13 cellular contexts compared by ENCODE assay signal in the genomic region with DNA sequence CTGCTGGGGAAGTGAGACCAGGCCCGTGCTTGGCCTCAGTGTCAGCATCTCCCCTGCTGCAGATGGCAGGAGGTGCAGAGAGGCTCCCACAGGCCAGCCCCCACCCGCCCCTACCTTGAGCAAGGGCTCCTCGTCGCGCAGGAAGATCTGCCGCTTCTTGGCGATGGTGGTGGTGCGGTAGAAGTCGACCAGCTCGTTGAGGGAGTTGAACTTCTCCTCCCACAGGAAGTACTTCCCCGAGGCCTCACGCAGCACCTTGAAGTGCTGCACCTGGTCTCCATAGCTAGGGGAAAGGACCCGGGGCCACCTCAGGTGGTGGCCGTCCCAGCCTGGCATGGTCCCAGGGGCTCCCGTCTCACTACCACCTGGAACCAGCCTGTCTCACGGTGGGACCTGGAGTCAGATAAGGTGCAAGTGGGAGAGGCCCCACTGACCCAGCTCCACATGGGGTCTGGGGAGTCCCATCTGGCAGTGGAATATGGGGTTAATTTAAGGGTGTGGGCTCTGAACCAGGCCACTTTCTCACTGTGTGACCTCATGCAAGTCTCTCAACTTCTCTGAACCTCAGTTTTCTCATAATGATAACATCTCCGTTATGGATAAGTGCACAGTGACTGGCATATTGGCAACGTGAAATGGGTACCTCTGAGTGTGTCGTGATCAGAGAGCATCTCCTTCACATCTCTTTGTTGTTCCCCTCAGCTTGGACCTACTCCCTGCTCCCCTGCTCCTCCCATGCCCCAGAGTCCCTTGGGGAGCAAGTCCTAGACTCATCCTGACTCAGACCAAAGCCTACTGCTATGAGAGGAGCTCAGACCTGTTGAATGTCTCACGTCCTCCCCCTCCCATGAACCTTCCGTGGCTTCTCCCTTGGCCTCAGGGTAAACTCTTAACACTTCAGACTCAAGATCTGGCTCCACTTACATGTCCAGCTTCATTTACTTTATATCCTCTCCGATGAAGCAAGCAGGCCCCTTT. TPM values are rescaled to one million over a fixed set of nuclear protein-coding genes. Genes with fewer than 3 reads are reported as not detected.
DNase-seq lines count a peak whose midpoint lies in the region; ATAC-seq and TF ChIP-seq lines count a peak whose summit lies in the region.
"Had no signal": no experiment of that assay in that cellular context is flagged by ENCODE, and none has a peak within 500 bp of the region (broad histone marks: within the 10 kb centered on the region; RNA-seq: fewer than 3 reads in every experiment).

No MANE protein-coding gene starts in this region.

- DNase-seq in EH (ENCODE audit: low read depth) (peak; percentile 69), OCI-LY7 (ENCODE audit: low spot score) (no peak), left lobe of liver (ENCODE audit: low spot score) (no peak), A673 (ENCODE audit: low spot score) (no peak), GM19238 (ENCODE audit: insufficient read length, low spot score) (no peak)
- no peak for DNase-seq in effector memory CD8-positive, alpha-beta T cell
- DNase-seq in natural killer cell treated with Interleukin-12 subunit alpha and Interleukin-12 subunit beta and Interleukin-15 and Interleukin-18, amount 100 ng/mL, for 72 hours (ENCODE audit: low spot score) = peak; percentile 55
- DNase-seq: HCEC 1CT, NCI-H345, SK-N-SH, stomach had no signal

- no peak overlapping the region for H3K4me3 Mint-ChIP-seq in effector memory CD8-positive, alpha-beta T cell
- no peak overlapping the region for H3K4me3 Mint-ChIP-seq in natural killer cell treated with Interleukin-12 subunit alpha and Interleukin-12 subunit beta and Interleukin-15 and Interleukin-18, amount 100 ng/mL, for 72 hours

- H3K27me3 ChIP-seq in A673 (replicated peaks; ENCODE audit: insufficient read depth, low read depth, low read length, poor library complexity) = no peaks in the 10 kb centered on the region
- H3K27me3 ChIP-seq: stomach had no signal

- POLR2A ChIA-PET in OCI-LY7 (lab: Charles Lee) (interaction anchor here (0.7 kb wide), 1 partner anchor 155 kb away, joined by 3 read pairs; no protein-coding TSS in a partner anchor), A673 (lab: Charles Lee; ENCODE audit: low non-redundant PET) (no interaction called here)

- H3K4me3 ChIP-seq in OCI-LY7 (ENCODE audit: low read depth, low read length, poor library complexity, severe bottlenecking) = no peak overlapping the region
- H3K4me3 ChIP-seq in A673 (ENCODE audit: low read depth, low read length, poor library complexity, severe bottlenecking) = no peak overlapping the region
- H3K4me3 ChIP-seq: stomach had no signal

- intact Hi-C loops in OCI-LY7 (cut with micrococcal nuclease; ENCODE audit: unreplicated experiment) (no loop called here), A673 (cut with micrococcal nuclease; ENCODE audit: unreplicated experiment) (no loop called here)

- H3K4me1 Mint-ChIP-seq in effector memory CD8-positive, alpha-beta T cell (ENCODE audit: low read depth in 2 of 2) = peaks cover 3 to 15% of the 10 kb centered on the region in 2 donors
- H3K4me1 Mint-ChIP-seq in natural killer cell treated with Interleukin-12 subunit alpha and Interleukin-12 subunit beta and Interleukin-15 and Interleukin-18, amount 100 ng/mL, for 72 hours (ENCODE audit: low read depth in 2 of 2) = peaks cover 0 to 3% of the 10 kb centered on the region in 2 donors

- H4K20me1 ChIP-seq in OCI-LY7 (ENCODE audit: insufficient read depth, low read length) = 0 out of 2 replicates have a peak, but pooled peaks cover 3% of the 10 kb centered on the region

- H3K27ac ChIP-seq in OCI-LY7 (ENCODE audit: low read depth, low read length, poor library complexity, severe bottlenecking) (peak overlapping the region; percentile 12), A673 (ENCODE audit: low read depth, low read length, poor library complexity, severe bottlenecking) (no peak overlapping the region)
- H3K27ac ChIP-seq: stomach had no signal

- peaks cover 27% of the 10 kb centered on the region for H3K4me1 ChIP-seq in OCI-LY7 (ENCODE audit: insufficient read depth, low read length, poor library complexity, severe bottlenecking)
- no peaks in the 10 kb centered on the region for H3K4me1 ChIP-seq in A673 (ENCODE audit: insufficient read depth, low read length, poor library complexity, severe bottlenecking)
- H3K4me1 ChIP-seq: stomach had no signal

- no peaks in the 10 kb centered on the region for H3K9me3 Mint-ChIP-seq in effector memory CD8-positive, alpha-beta T cell
- H3K9me3 Mint-ChIP-seq in natural killer cell treated with Interleukin-12 subunit alpha and Interleukin-12 subunit beta and Interleukin-15 and Interleukin-18, amount 100 ng/mL, for 72 hours = no peaks in the 10 kb centered on the region
- H3K9me3 Mint-ChIP-seq: activated T-helper 2 cell treated with anti-CD3 and anti-CD28 coated beads, Interferon-gamma antibody, Interleukin-2, Interleukin-4, amounts not matched to agents 10 μg/mL and 5 μg/mL and 100 μg/mL, durations not matched to agents 14 hours and 24 hours and 36 hours had no signal

- CTCF ChIA-PET in OCI-LY7 (lab: Charles Lee; ENCODE audit: unreplicated experiment) = no interaction called here
- CTCF ChIA-PET in A673 (lab: Charles Lee) = no interaction called here

- H2AFZ ChIP-seq in OCI-LY7 (ENCODE audit: low read length) = no peak overlapping the region

- no peak overlapping the region for H3K4me2 ChIP-seq in OCI-LY7 (ENCODE audit: low read length)
- H3K4me2 ChIP-seq: SK-N-SH had no signal

- no peak for TF ChIP-seq CTCF in OCI-LY7 (conservative IDR thresholded peaks at IDR 0.05; ENCODE audit: low read length)
- TF ChIP-seq CTCF in A673 (conservative IDR thresholded peaks at IDR 0.05; ENCODE audit: low read depth, low read length) = no peak

- no peaks in the 10 kb centered on the region for H3K9me2 ChIP-seq in OCI-LY7 (ENCODE audit: insufficient read depth, low read length)
- H3K9me2 ChIP-seq: SK-N-SH had no signal

- H3K79me2 ChIP-seq in OCI-LY7 (ENCODE audit: insufficient read depth, low read depth, low read length) = no peaks in the 10 kb centered on the region

- H3K9me3 ChIP-seq in OCI-LY7 (ENCODE audit: low read length) = no peaks in the 10 kb centered on the region
- no peaks in the 10 kb centered on the region for H3K9me3 ChIP-seq in A673 (ENCODE audit: low read depth, low read length, poor library complexity, severe bottlenecking)
- H3K9me3 ChIP-seq: SK-N-SH, stomach had no signal

- peak overlapping the region; percentile 47 to 82 for H3K27ac Mint-ChIP-seq in effector memory CD8-positive, alpha-beta T cell
- H3K27ac Mint-ChIP-seq in natural killer cell treated with Interleukin-12 subunit alpha and Interleukin-12 subunit beta and Interleukin-15 and Interleukin-18, amount 100 ng/mL, for 72 hours = no peak overlapping the region
- H3K27ac Mint-ChIP-seq: activated T-helper 2 cell treated with anti-CD3 and anti-CD28 coated beads, Interferon-gamma antibody, Interleukin-2, Interleukin-4, amounts not matched to agents 10 μg/mL and 5 μg/mL and 100 μg/mL, durations not matched to agents 14 hours and 24 hours and 36 hours had no signal

- BruUV-seq in OCI-LY7 (replicated peaks; lab: Mats Ljungman, UMichigan) = no TSS peak
- BruUV-seq in A673 (replicated peaks; lab: Mats Ljungman, UMichigan) = no TSS peak

- no peak for ATAC-seq in effector memory CD8-positive, alpha-beta T cell (replicated peaks)
- ATAC-seq in natural killer cell treated with Interleukin-12 subunit alpha and Interleukin-12 subunit beta and Interleukin-15 and Interleukin-18, amount 100 ng/mL, for 72 hours = no peak
- no peak for ATAC-seq in left lobe of liver
- ATAC-seq in HG03175 (IDR thresholded peaks at IDR 0.05; ENCODE audit: unreplicated experiment) = no peak

- H3K36me3 Mint-ChIP-seq in effector memory CD8-positive, alpha-beta T cell (ENCODE audit: insufficient read depth) = no peaks in the 10 kb centered on the region
- no peaks in the 10 kb centered on the region for H3K36me3 Mint-ChIP-seq in natural killer cell treated with Interleukin-12 subunit alpha and Interleukin-12 subunit beta and Interleukin-15 and Interleukin-18, amount 100 ng/mL, for 72 hours

- H3K36me3 ChIP-seq in OCI-LY7 (ENCODE audit: insufficient read depth, low read length) (peaks cover 53% of the 10 kb centered on the region), A673 (ENCODE audit: insufficient read depth, low read length, poor library complexity, severe bottlenecking) (no peaks in the 10 kb centered on the region)
- H3K36me3 ChIP-seq: stomach had no signal

- H3K27me3 Mint-ChIP-seq in effector memory CD8-positive, alpha-beta T cell = no peaks in the 10 kb centered on the region
- H3K27me3 Mint-ChIP-seq in natural killer cell treated with Interleukin-12 subunit alpha and Interleukin-12 subunit beta and Interleukin-15 and Interleukin-18, amount 100 ng/mL, for 72 hours = no peaks in the 10 kb centered on the region

RNA-seq across cellular contexts. Expression of a gene that starts 19.8 kb away (rescaled TPM):
- 5.0 and 15.3 TPM in 2 replicates for total RNA-seq in OCI-LY7 (2014; rRNA removed; shearing (Covaris generic))
- total RNA-seq in OCI-LY7 (2022) = 9.1 and 10.4 TPM in 2 replicates
- total RNA-seq in natural killer cell treated with Interleukin-12 subunit alpha and Interleukin-12 subunit beta and Interleukin-15 and Interleukin-18, amount 100 ng/mL, for 72 hours = 1 to 10 TPM; 1.4 to 2.6 TPM
- total RNA-seq in left lobe of liver = 11.7 TPM
- total RNA-seq in A673 (2021) = 9.6 and 12.4 TPM in 2 replicates

RNA-seq across cellular contexts. Expression of a gene that starts 22.4 kb away (rescaled TPM):
- total RNA-seq in OCI-LY7 (2014; rRNA removed; shearing (Covaris generic)) = 176 and 221 TPM in 2 replicates
- total RNA-seq in OCI-LY7 (2022) (125 and 154 TPM in 2 replicates), left lobe of liver (4.0 TPM), A673 (2021) (0.26 TPM in 1 of 2 replicates, not detected in the other)
- 10 to 100 TPM in 1 of 2 donors, 1 to 10 TPM in 1; 8.2 to 15.9 TPM for total RNA-seq in natural killer cell treated with Interleukin-12 subunit alpha and Interleukin-12 subunit beta and Interleukin-15 and Interleukin-18, amount 100 ng/mL, for 72 hours

Comparison
In these comparisons a context has a peak if more than half of its experiments do, and no peak if none do; other contexts are left out.
1. DNase-seq: peak in EH (single experiment) and natural killer cell treated with Interleukin-12 subunit alpha and Interleukin-12 subunit beta and Interleukin-15 and Interleukin-18, amount 100 ng/mL, for 72 hours (single experiment); none in OCI-LY7 (single experiment), effector memory CD8-positive, alpha-beta T cell (0 of 3), left lobe of liver (single experiment), A673 (single experiment) and GM19238 (single experiment).
2. H3K27ac Mint-ChIP-seq: peak in effector memory CD8-positive, alpha-beta T cell (2 of 2); none in natural killer cell treated with Interleukin-12 subunit alpha and Interleukin-12 subunit beta and Interleukin-15 and Interleukin-18, amount 100 ng/mL, for 72 hours (0 of 2).
3. RNA of a gene that starts 22.4 kb away (total RNA-seq): 125 to 221 TPM in OCI-LY7; 8.2 to 15.9 TPM in natural killer cell treated with Interleukin-12 subunit alpha and Interleukin-12 subunit beta and Interleukin-15 and Interleukin-18, amount 100 ng/mL, for 72 hours, 4.0 TPM in left lobe of liver (single experiment) and 0.26 TPM in A673; every median in the first group is over 4 times any median in the second.